Comparison of ENCODE assay signal across 8 cellular contexts in the genomic region with DNA sequence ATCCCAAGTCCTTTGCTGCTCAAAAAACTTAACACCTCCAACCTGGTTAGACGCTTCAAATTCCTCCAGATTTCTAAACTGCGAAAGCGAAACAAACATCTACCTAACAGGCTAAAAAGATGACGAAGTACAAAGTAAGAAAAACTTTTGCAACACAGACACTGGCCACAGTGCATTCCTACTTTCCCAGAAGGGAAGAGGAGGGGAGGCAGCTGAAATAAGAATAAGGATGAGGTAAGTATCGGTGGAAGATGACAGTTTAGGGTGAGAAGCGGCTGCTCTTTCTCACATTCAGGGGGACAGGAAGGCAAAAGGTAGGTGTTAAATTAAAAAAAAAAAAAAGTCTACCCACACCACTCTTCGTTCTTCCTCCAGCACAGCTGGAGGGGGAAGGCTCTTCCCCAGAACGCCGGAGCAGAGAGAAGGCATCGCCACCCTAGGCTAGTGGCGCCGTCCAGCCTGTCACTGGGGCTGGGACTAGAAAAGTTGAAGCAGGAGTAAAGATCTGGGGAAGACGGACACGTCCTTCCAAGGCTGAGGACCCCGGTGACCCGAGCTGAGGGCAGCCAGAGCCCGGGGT. TPM values are rescaled to one million over a fixed set of nuclear protein-coding genes. Genes with fewer than 3 reads are reported as not detected.
DNase-seq lines count a peak whose midpoint lies in the region; TF ChIP-seq lines count a peak whose summit lies in the region.

No MANE protein-coding gene starts in this region.

- no peaks in the 10 kb centered on the region; the same call in 1 of the 2 replicates for H3K27me3 ChIP-seq in H7 (ENCODE audit: control insufficient read depth, insufficient read depth, low read length)
- no peaks in the 10 kb centered on the region for H3K27me3 ChIP-seq in spleen (replicated peaks in 1 of 7)

- H3K36me3 ChIP-seq in H7 (replicated peaks; ENCODE audit: control insufficient read depth, insufficient read depth, low read length) (no peaks in the 10 kb centered on the region), spleen (no peaks in the 10 kb centered on the region)

- in situ Hi-C loops in astrocyte of the cerebellum (cut with HindIII; ENCODE audit: low sequenced_read_pairs) = no loop called here

- H3K4me1 ChIP-seq in spleen = peaks cover 9 to 57% (median 32%) of the 10 kb centered on the region in 6 donors

- H3K4me3 ChIP-seq in H7 (ENCODE audit: insufficient read depth, low read depth, low read length) (peak overlapping the region; percentile 78), astrocyte of the cerebellum (ENCODE audit: low read depth, low read length) (peak overlapping the region; percentile 83), iPS-18c (ENCODE audit: insufficient read depth, low read depth, low read length) (peak overlapping the region; percentile 89), spleen (peak overlapping the region; percentile 66 to 96 (median 94))

- TF ChIP-seq CTCF in astrocyte of the cerebellum (IDR thresholded peaks at IDR 0.05; ENCODE audit: low read depth, low read length, missing control alignments) = peak; percentile 2
- TF ChIP-seq CTCF in spleen (IDR thresholded peaks at IDR 0.05 in 8 of 11, conservative IDR thresholded peaks at IDR 0.05 in 3 of 11) = no peak

- WGBS in spleen, 5 donors = 0 to 1% (median 0%) methylated on average over 16 to 17 of the region's 17 CpGs

- peak; percentile 27 to 33 for DNase-seq in activated CD4-positive, alpha-beta T cell treated with anti-CD3 and anti-CD28 coated beads for 4 hours
- no peak for DNase-seq in activated CD4-positive, alpha-beta T cell treated with anti-CD3 and anti-CD28 coated beads for 1 hour
- DNase-seq in H7 (no peak), M059J (ENCODE audit: low read depth) (peak; percentile 46), astrocyte of the cerebellum (ENCODE audit: low read depth) (no peak), spleen (no peak), SKM-1 (lab: John Stamatoyannopoulos, UW; ENCODE audit: unreplicated experiment) (no peak)

- intact Hi-C loops in spleen (cut with DNase I; ENCODE audit: low total_unique reads) = loop anchor here (5.0 to 10.0 kb wide), 2 partner anchors 572 to 985 kb away; no protein-coding TSS in a partner anchor

- peak overlapping the region; percentile 89 to 97 (median 94) for H3K27ac ChIP-seq in spleen

- no peaks in the 10 kb centered on the region for H3K9me3 ChIP-seq in iPS-18c (ENCODE audit: control insufficient read depth, insufficient read depth, low read length)
- H3K9me3 ChIP-seq in spleen = no peaks in the 10 kb centered on the region

- TF ChIP-seq POLR2A in spleen (IDR thresholded peaks at IDR 0.05) = no peak

RNA-seq across cellular contexts. Expression of gene DNAJC1, which starts 0.9 kb away (rescaled TPM):
- total RNA-seq in H7 (2014; rRNA removed; shearing (Covaris generic)) = 17.9 and 20.4 TPM in 2 replicates
- 15.1 and 26.5 TPM in 2 replicates for total RNA-seq in M059J (2014; rRNA removed; shearing (Covaris generic))
- 10 to 100 TPM; 20.3 to 96.4 (median 26.4) TPM for total RNA-seq in spleen
- 10 to 100 TPM in 2 of 3 donors, 1 to 10 TPM in 1; 8.1 to 11.6 (median 10.7) TPM for polyA plus RNA-seq in spleen

Comparison
In these comparisons a context has a peak if more than half of its experiments do, and no peak if none do; other contexts are left out.
1. DNase-seq: peak in activated CD4-positive, alpha-beta T cell treated with anti-CD3 and anti-CD28 coated beads for 4 hours (2 of 2) and M059J (single experiment); none in activated CD4-positive, alpha-beta T cell treated with anti-CD3 and anti-CD28 coated beads for 1 hour (single experiment), H7 (single experiment), astrocyte of the cerebellum (single experiment), spleen (single experiment) and SKM-1 (single experiment).
2. Peak in every context shown above with its lines, with median percentiles within 50 percentile points of each other: H3K4me3 ChIP-seq.